27 cellular contexts compared by ENCODE assay signal in genomic region chr22:35212996-35213395, GRCh38.
"Had no signal": no experiment of that assay in that cellular context is flagged by ENCODE, and none has a peak within 500 bp of the region (broad histone marks: within the 10 kb centered on the region; RNA-seq: fewer than 3 reads in every experiment).

No MANE protein-coding gene starts in this region.

- ATAC-seq: stimulated activated effector memory CD8-positive, alpha-beta T cell treated with anti-CD3 and anti-CD28 coated beads, Interleukin-12 subunit alpha, Interleukin-12 subunit beta, amount 100 ng/mL, for 72 hours; stimulated activated memory B cell treated with anti-CD40 and anti-IgM and Interleukin-4, amounts not matched to agents 10 μg/mL and 1 μg/mL and 100 μg/mL, for 72 hours; stimulated activated naive B cell treated with anti-CD40 and anti-IgM and Interleukin-4, amounts not matched to agents 10 μg/mL and 1 μg/mL and 100 μg/mL, for 72 hours; stimulated activated naive CD8-positive, alpha-beta T cell treated with anti-CD3 and anti-CD28 coated beads, Interleukin-15, amount 100 ng/mL, for 72 hours; stimulated activated naive CD8-positive, alpha-beta T cell treated with anti-CD3 and anti-CD28 coated beads, Interleukin-15, Interleukin-2, amounts not matched to agents 100 U/mL and 50 U/mL, for 24 hours; upper lobe of right lung had no signal

- H3K27me3 ChIP-seq: testis, thyroid gland, tibial nerve, transverse colon, upper lobe of left lung, uterus, vagina had no signal

- H3K4me1 ChIP-seq: stomach, suprapubic skin, testis, thyroid gland, tibial artery, tibial nerve, transverse colon, upper lobe of left lung, upper lobe of right lung, uterus, vagina had no signal

- H3K4me3 Mint-ChIP-seq: stimulated activated effector memory CD8-positive, alpha-beta T cell treated with anti-CD3 and anti-CD28 coated beads, Interleukin-12 subunit alpha, Interleukin-12 subunit beta, amount 100 ng/mL, for 72 hours; stimulated activated memory B cell treated with anti-CD40 and anti-IgM and Interleukin-4, amounts not matched to agents 10 μg/mL and 1 μg/mL and 100 μg/mL, for 72 hours; stimulated activated naive B cell treated with anti-CD40 and anti-IgM and Interleukin-4, amounts not matched to agents 10 μg/mL and 1 μg/mL and 100 μg/mL, for 72 hours; stimulated activated naive CD8-positive, alpha-beta T cell treated with anti-CD3 and anti-CD28 coated beads, Interleukin-15, amount 100 ng/mL, for 72 hours; stimulated activated naive CD8-positive, alpha-beta T cell treated with anti-CD3 and anti-CD28 coated beads, Interleukin-15, Interleukin-2, amounts not matched to agents 100 ng/mL and 50 ng/mL, for 24 hours; type B pancreatic cell had no signal

- H3K27ac ChIP-seq: stomach, suprapubic skin, testis, thoracic aorta, thyroid gland, tibial artery, tibial nerve, transverse colon, upper lobe of left lung, upper lobe of right lung, uterus, vagina had no signal

- H3K9me3 ChIP-seq: suprapubic skin, testis, thoracic aorta, thyroid gland, transverse colon, upper lobe of right lung, uterus, vagina had no signal

- H3K27ac Mint-ChIP-seq: stimulated activated effector memory CD8-positive, alpha-beta T cell treated with anti-CD3 and anti-CD28 coated beads, Interleukin-12 subunit alpha, Interleukin-12 subunit beta, amount 100 ng/mL, for 72 hours; stimulated activated memory B cell treated with anti-CD40 and anti-IgM and Interleukin-4, amounts not matched to agents 10 μg/mL and 1 μg/mL and 100 μg/mL, for 72 hours; stimulated activated naive B cell treated with anti-CD40 and anti-IgM and Interleukin-4, amounts not matched to agents 10 μg/mL and 1 μg/mL and 100 μg/mL, for 72 hours; stimulated activated naive CD8-positive, alpha-beta T cell treated with anti-CD3 and anti-CD28 coated beads, Interleukin-15, amount 100 ng/mL, for 72 hours; stimulated activated naive CD8-positive, alpha-beta T cell treated with anti-CD3 and anti-CD28 coated beads, Interleukin-15, Interleukin-2, amounts not matched to agents 100 ng/mL and 50 ng/mL, for 24 hours; type B pancreatic cell had no signal

- H3K4me3 ChIP-seq: stomach, suprapubic skin, testis, thoracic aorta, thyroid gland, tibial artery, tibial nerve, transverse colon, upper lobe of left lung, upper lobe of right lung, uterus, vagina had no signal

- DNase-seq: stimulated activated CD4-positive, alpha-beta T cell treated with anti-CD3 and anti-CD28 coated beads, Interleukin-2, amount 100 ng/mL, for 48 hours; stimulated activated CD4-positive, alpha-beta T cell treated with anti-CD3 and anti-CD28 coated beads, Interleukin-4, amount 100 ng/mL, for 1 hour; stimulated activated CD4-positive, alpha-beta T cell treated with anti-CD3 and anti-CD28 coated beads, Interleukin-4, amount 100 ng/mL, for 24 hours; stimulated activated CD4-positive, alpha-beta T cell treated with anti-CD3 and anti-CD28 coated beads, Interleukin-4, amount 100 ng/mL, for 4 hours; stimulated activated CD8-positive, alpha-beta memory T cell treated with anti-CD3 and anti-CD28 coated beads, Interleukin-4, amount 100 ng/mL, for 48 hours; stimulated activated naive B cell treated with anti-CD40 and anti-IgM and Interleukin-4, amounts not matched to agents 10 μg/mL and 1 μg/mL and 100 μg/mL, for 72 hours; stimulated activated naive CD4-positive, alpha-beta T cell; stimulated activated naive CD4-positive, alpha-beta T cell treated with Interleukin-2 at 50 U/mL for 16 hours; stimulated activated naive CD8-positive, alpha-beta T cell treated with anti-CD3 and anti-CD28 coated beads, Interleukin-15, amount 100 ng/mL, for 72 hours; stimulated activated naive CD8-positive, alpha-beta T cell treated with anti-CD3 and anti-CD28 coated beads, Interleukin-15, Interleukin-2, amounts not matched to agents 100 U/mL and 50 U/mL, for 24 hours; stomach; substantia nigra; testis; thyroid gland; tibial artery; transverse colon; upper lobe of left lung; upper lobe of right lung; uterus had no signal

- H3K9me3 Mint-ChIP-seq: stimulated activated effector memory CD8-positive, alpha-beta T cell treated with anti-CD3 and anti-CD28 coated beads, Interleukin-12 subunit alpha, Interleukin-12 subunit beta, amount 100 ng/mL, for 72 hours; stimulated activated naive CD8-positive, alpha-beta T cell treated with anti-CD3 and anti-CD28 coated beads, Interleukin-15, Interleukin-2, amounts not matched to agents 100 ng/mL and 50 ng/mL, for 24 hours had no signal

- H3K36me3 Mint-ChIP-seq: stimulated activated effector memory CD8-positive, alpha-beta T cell treated with anti-CD3 and anti-CD28 coated beads, Interleukin-12 subunit alpha, Interleukin-12 subunit beta, amount 100 ng/mL, for 72 hours; stimulated activated memory B cell treated with anti-CD40 and anti-IgM and Interleukin-4, amounts not matched to agents 10 μg/mL and 1 μg/mL and 100 μg/mL, for 72 hours; stimulated activated naive B cell treated with anti-CD40 and anti-IgM and Interleukin-4, amounts not matched to agents 10 μg/mL and 1 μg/mL and 100 μg/mL, for 72 hours; type B pancreatic cell had no signal

- H3K4me1 Mint-ChIP-seq: stimulated activated effector memory CD8-positive, alpha-beta T cell treated with anti-CD3 and anti-CD28 coated beads, Interleukin-12 subunit alpha, Interleukin-12 subunit beta, amount 100 ng/mL, for 72 hours; stimulated activated memory B cell treated with anti-CD40 and anti-IgM and Interleukin-4, amounts not matched to agents 10 μg/mL and 1 μg/mL and 100 μg/mL, for 72 hours; stimulated activated naive B cell treated with anti-CD40 and anti-IgM and Interleukin-4, amounts not matched to agents 10 μg/mL and 1 μg/mL and 100 μg/mL, for 72 hours; stimulated activated naive CD8-positive, alpha-beta T cell treated with anti-CD3 and anti-CD28 coated beads, Interleukin-15, amount 100 ng/mL, for 72 hours had no signal

- H3K36me3 ChIP-seq: stomach, suprapubic skin, thoracic aorta, thyroid gland, tibial artery, tibial nerve, transverse colon, upper lobe of left lung, upper lobe of right lung, uterus, vagina had no signal
